ENCODE assay signal across 8 cellular contexts in the genomic region with DNA sequence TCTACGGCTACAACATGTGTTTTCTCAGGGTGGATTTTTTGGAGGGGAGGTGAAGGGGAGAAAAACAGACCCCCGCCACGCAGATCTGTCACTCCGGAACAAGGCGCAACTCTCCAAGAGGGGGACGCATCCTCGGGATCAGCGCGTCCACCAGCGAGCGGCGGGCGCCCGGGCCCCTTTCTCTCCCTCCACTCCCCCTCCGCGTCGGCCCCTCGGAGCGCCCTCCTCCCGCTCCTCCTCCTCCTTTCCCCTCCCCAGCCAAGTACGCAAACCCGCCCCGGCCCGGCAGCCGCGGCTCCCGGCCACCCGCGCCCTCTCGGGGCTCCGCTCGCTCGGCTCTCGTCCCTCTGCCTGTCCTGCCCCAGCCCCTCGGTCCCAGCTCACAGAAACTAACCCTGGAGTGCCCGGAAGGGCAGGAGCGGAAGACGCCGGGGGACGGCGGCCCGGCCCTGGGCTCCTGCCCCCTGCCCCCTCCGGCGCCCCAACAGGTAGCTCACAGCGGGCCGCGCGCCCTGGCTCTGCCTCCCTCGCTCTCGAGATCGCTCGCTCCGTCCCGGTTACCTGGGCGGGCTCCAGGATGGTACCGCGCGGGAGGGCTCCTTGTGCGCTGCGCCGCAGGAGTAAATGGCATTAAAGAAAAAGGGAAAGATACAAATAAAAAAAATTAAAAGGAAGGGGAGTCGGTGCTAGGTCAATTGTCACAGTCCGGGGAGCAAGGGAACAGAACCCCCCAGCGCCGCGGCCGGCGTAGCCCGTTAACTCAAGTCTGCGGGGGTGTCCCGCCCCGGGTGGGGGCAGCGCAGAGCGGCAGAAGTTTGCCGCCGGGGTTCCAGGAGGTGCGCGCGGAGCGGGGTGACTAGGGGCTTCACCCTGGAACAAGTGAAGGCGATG.
A peak's percentile ranks its signal among the peaks of the same experiment; 100 is the strongest.
DNase-seq lines count a peak whose midpoint lies in the region; ATAC-seq, FAIRE-seq and TF ChIP-seq lines count a peak whose summit lies in the region.

No MANE protein-coding gene starts in this region.

- no TSS peak for BruUV-seq in MCF 10A (replicated peaks; lab: Mats Ljungman, UMichigan)

- peaks cover 34 to 59% of the 10 kb centered on the region in 2 donors for H3K27me3 Mint-ChIP-seq in CD4-positive, alpha-beta memory T cell
- H3K27me3 Mint-ChIP-seq in MCF 10A (ENCODE audit: insufficient read depth, unreplicated experiment): peaks cover 9% of the 10 kb centered on the region

- no peak for TF ChIP-seq CTCF in MM.1S (IDR thresholded peaks at IDR 0.05; ENCODE audit: low read length)
- no peak for TF ChIP-seq CTCF in MCF 10A (IDR thresholded peaks at IDR 0.05; ENCODE audit: unreplicated experiment)
- no peak for TF ChIP-seq CTCF in keratinocyte (optimal IDR thresholded peaks at IDR 0.05 in 1 of 3, IDR thresholded peaks at IDR 0.05 in 1 of 3, conservative IDR thresholded peaks at IDR 0.05 in 1 of 3; ENCODE audit: extremely low read depth in 1 of 3, insufficient read depth in 2 of 3, low read length in 3 of 3)
- TF ChIP-seq CTCF in spleen (IDR thresholded peaks at IDR 0.05 in 8 of 11, conservative IDR thresholded peaks at IDR 0.05 in 3 of 11): no peak

- H3K4me1 ChIP-seq in CD4-positive, alpha-beta memory T cell (ENCODE audit: insufficient read depth, low read length): peaks cover 41% of the 10 kb centered on the region
- no peaks in the 10 kb centered on the region for H3K4me1 ChIP-seq in MM.1S (ENCODE audit: low read length)
- H3K4me1 ChIP-seq in keratinocyte (ENCODE audit: control insufficient read depth, extremely low read depth, insufficient read depth, low read length): peaks cover 18% of the 10 kb centered on the region
- peaks cover 3 to 52% (median 42%) of the 10 kb centered on the region in 6 donors for H3K4me1 ChIP-seq in spleen

- H3K4me3 Mint-ChIP-seq in CD4-positive, alpha-beta memory T cell: peak overlapping the region; percentile 76 to 89 (median 86)
- H3K4me3 Mint-ChIP-seq in MCF 10A (ENCODE audit: unreplicated experiment): no peak overlapping the region

- no peak overlapping the region for H3K9ac ChIP-seq in MM.1S (ENCODE audit: low read length)
- peak overlapping the region; percentile 77 for H3K9ac ChIP-seq in keratinocyte (ENCODE audit: control insufficient read depth, extremely low read depth, insufficient read depth, low read length)

- H3K79me2 ChIP-seq in MM.1S (ENCODE audit: low read length): no peaks in the 10 kb centered on the region
- H3K79me2 ChIP-seq in keratinocyte (ENCODE audit: control insufficient read depth, insufficient read depth, low read length): no peaks in the 10 kb centered on the region

- H3K9me3 ChIP-seq in CD4-positive, alpha-beta memory T cell (ENCODE audit: control insufficient read depth in 1 of 2, low read length in 2 of 2): no peaks in the 10 kb centered on the region
- H3K9me3 ChIP-seq in MM.1S (replicated peaks; ENCODE audit: insufficient read depth, low read length): no peaks in the 10 kb centered on the region
- no peaks in the 10 kb centered on the region for H3K9me3 ChIP-seq in keratinocyte (ENCODE audit: control insufficient read depth, low read depth, low read length)
- H3K9me3 ChIP-seq in spleen: peaks cover 0 to 4% (median 0%) of the 10 kb centered on the region in 8 donors

- H3K36me3 Mint-ChIP-seq in CD4-positive, alpha-beta memory T cell: peaks cover 3 to 4% of the 10 kb centered on the region in 2 donors
- no peaks in the 10 kb centered on the region for H3K36me3 Mint-ChIP-seq in MCF 10A (ENCODE audit: insufficient read depth, unreplicated experiment)

- no peaks in the 10 kb centered on the region for H3K36me3 ChIP-seq in CD4-positive, alpha-beta memory T cell (ENCODE audit: insufficient read depth, low read length)
- H3K36me3 ChIP-seq in MM.1S (replicated peaks; ENCODE audit: insufficient read depth, low read length): no peaks in the 10 kb centered on the region
- H3K36me3 ChIP-seq in keratinocyte (ENCODE audit: control insufficient read depth in 2 of 2, extremely low read depth in 1 of 2, insufficient read depth in 2 of 2, low read length in 2 of 2): no peaks in the 10 kb centered on the region
- H3K36me3 ChIP-seq in spleen: no peaks in the 10 kb centered on the region

- peak overlapping the region in 4 of 7 donors; percentile 43 to 86 (median 54) for H3K27ac Mint-ChIP-seq in CD4-positive, alpha-beta memory T cell
- no peak overlapping the region for H3K27ac Mint-ChIP-seq in MCF 10A (ENCODE audit: low read depth, unreplicated experiment)

- H3F3A ChIP-seq in MM.1S (ENCODE audit: insufficient read depth, low read length): peaks cover 7% of the 10 kb centered on the region

- intact Hi-C loops in CD4-positive, alpha-beta memory T cell (cut with micrococcal nuclease): loop anchor here (1.0 to 10.0 kb wide), 3 partner anchors 8 to 1502 kb away; partner anchors contain the start of gene C11orf58
- intact Hi-C loops in MCF 10A (cut with micrococcal nuclease) (loop anchor here (1.0 to 5.0 kb wide), 9 partner anchors 96 to 788 kb away; no protein-coding TSS in a partner anchor), spleen (cut with DNase I; ENCODE audit: low total_unique reads) (loop anchor here (10.0 kb wide), 1 partner anchor 962 kb away; no protein-coding TSS in a partner anchor)

- peak overlapping the region in 1 of 2 donors; percentile 30 for H3K4me3 ChIP-seq in CD4-positive, alpha-beta memory T cell (ENCODE audit: low read length in 2 of 2)
- H3K4me3 ChIP-seq in MM.1S (ENCODE audit: low read length): peak overlapping the region; percentile 80
- peak overlapping the region; percentile 58 to 92 (median 89) for H3K4me3 ChIP-seq in keratinocyte (ENCODE audit: control insufficient read depth in 2 of 3, extremely low read depth in 1 of 3, insufficient read depth in 2 of 3, low read depth in 1 of 3, low read length in 3 of 3)
- H3K4me3 ChIP-seq in spleen: peak overlapping the region; percentile 27 to 71 (median 40)

- peaks cover 16 to 42% (median 32%) of the 10 kb centered on the region in 4 donors for H3K4me1 Mint-ChIP-seq in CD4-positive, alpha-beta memory T cell
- no peaks in the 10 kb centered on the region for H3K4me1 Mint-ChIP-seq in MCF 10A (ENCODE audit: insufficient read depth, unreplicated experiment)

- no peak overlapping the region for H3K27ac ChIP-seq in CD4-positive, alpha-beta memory T cell (ENCODE audit: low read depth, low read length)
- H3K27ac ChIP-seq in MM.1S (ENCODE audit: low read length) (no peak overlapping the region), keratinocyte (ENCODE audit: control insufficient read depth, insufficient read depth, low read length) (peak overlapping the region; percentile 74), spleen (peak overlapping the region; percentile 68 to 87 (median 82))

- no peaks in the 10 kb centered on the region for H3K9me1 ChIP-seq in keratinocyte (ENCODE audit: control insufficient read depth, extremely low read depth, insufficient read depth, low read length)

- POLR2A ChIA-PET in CD4-positive, alpha-beta memory T cell (lab: Charles Lee; ENCODE audit: partially characterized antibody): no interaction called here
- POLR2A ChIA-PET in MCF 10A (lab: Yijun Ruan, JAX): interaction anchor here (0.6 to 6.0 kb wide), 35 partner anchors 11 to 957 kb away, joined by 3 to 88 read pairs (median 5); partner anchors contain the start of gene C11orf58

- no peaks in the 10 kb centered on the region for H3K9me2 ChIP-seq in MM.1S (replicated peaks; ENCODE audit: insufficient read depth, low read length)

- dilution Hi-C loops in keratinocyte (cut with MboI; ENCODE audit: extremely low pct_ligation_motif_present, low sequenced_read_pairs): no loop called here

- 1 to 5% (median 3%) methylated on average over 73 to 81 of the region's 81 CpGs for WGBS in spleen, 5 donors

- H3K4me2 ChIP-seq in MM.1S (ENCODE audit: low read depth, low read length) (peak overlapping the region; percentile 85), keratinocyte (ENCODE audit: control insufficient read depth, extremely low read depth, insufficient read depth, low read depth, low read length) (peak overlapping the region; percentile 99)

- H4K20me1 ChIP-seq in MM.1S (ENCODE audit: insufficient read depth, low read length) (no peaks in the 10 kb centered on the region), keratinocyte (ENCODE audit: control insufficient read depth, extremely low read depth, insufficient read depth, low read length) (no peaks in the 10 kb centered on the region)

- DNase-seq in CD4-positive, alpha-beta memory T cell: no peak
- DNase-seq in MM.1S: no peak
- DNase-seq in MCF 10A (ENCODE audit: unreplicated experiment): peak; percentile 20
- DNase-seq in keratinocyte (ENCODE audit: low read depth, low spot score): no peak
- DNase-seq in spleen: peak; percentile 73
- no peak for DNase-seq in SKM-1 (lab: John Stamatoyannopoulos, UW; ENCODE audit: unreplicated experiment)

- peaks cover 0 to 13% (median 7%) of the 10 kb centered on the region in 8 donors for H3K9me3 Mint-ChIP-seq in CD4-positive, alpha-beta memory T cell
- no peaks in the 10 kb centered on the region for H3K9me3 Mint-ChIP-seq in MCF 10A (ENCODE audit: unreplicated experiment)

- CTCF ChIA-PET in CD4-positive, alpha-beta memory T cell (lab: Charles Lee; ENCODE audit: partially characterized antibody): interaction anchor here (0.8 to 1.4 kb wide), 4 partner anchors 8 to 206 kb away, joined by 3 to 4 read pairs (median 3); no protein-coding TSS in a partner anchor
- CTCF ChIA-PET in MCF 10A (lab: Yijun Ruan, JAX): interaction anchor here (0.5 to 3.9 kb wide), 20 partner anchors 26 to 1044 kb away, joined by 3 to 15 read pairs (median 3); no protein-coding TSS in a partner anchor

- peaks cover 83% of the 10 kb centered on the region for H3K27me3 ChIP-seq in CD4-positive, alpha-beta memory T cell (ENCODE audit: insufficient read depth, low read length)
- H3K27me3 ChIP-seq in MM.1S (replicated peaks; ENCODE audit: insufficient read depth, low read length) (peaks cover 24% of the 10 kb centered on the region), keratinocyte (ENCODE audit: control insufficient read depth, extremely low read depth, insufficient read depth, low read length) (peaks cover 25% of the 10 kb centered on the region), spleen (replicated peaks in 1 of 7) (peaks cover 4 to 100% (median 89%) of the 10 kb centered on the region in 7 donors)

- no peak for FAIRE-seq in keratinocyte (lab: Jason Lieb, UNC)

- no peak overlapping the region for H2AFZ ChIP-seq in MM.1S (ENCODE audit: low read length)
- peak overlapping the region; percentile 90 for H2AFZ ChIP-seq in keratinocyte (ENCODE audit: control insufficient read depth, low read length)

- ATAC-seq in HG02623 (IDR thresholded peaks at IDR 0.05; ENCODE audit: unreplicated experiment) (no peak), GM21723 (IDR thresholded peaks at IDR 0.05; ENCODE audit: unreplicated experiment) (no peak)

- no peak for TF ChIP-seq POLR2A in spleen (IDR thresholded peaks at IDR 0.05)

Comparison
In these comparisons a context has a peak if more than half of its experiments do, and no peak if none do; other contexts are left out.
1. DNase-seq: peak in MCF 10A (single experiment) and spleen (single experiment); none in CD4-positive, alpha-beta memory T cell (0 of 5), MM.1S (single experiment), keratinocyte (single experiment) and SKM-1 (single experiment).
2. H3K27ac ChIP-seq: peak in keratinocyte (single experiment) and spleen (8 of 8); none in CD4-positive, alpha-beta memory T cell (single experiment) and MM.1S (single experiment).